28 cellular contexts compared by ENCODE assay signal in genomic region chr12:113984464-113984863, GRCh38.
"Had no signal": no experiment of that assay in that cellular context is flagged by ENCODE, and none has a peak within 500 bp of the region (broad histone marks: within the 10 kb centered on the region; RNA-seq: fewer than 3 reads in every experiment).

No MANE protein-coding gene starts in this region.

- H3K4me3 ChIP-seq: colonic mucosa, coronary artery, dorsolateral prefrontal cortex, esophagus muscularis mucosa, esophagus squamous epithelium, gastrocnemius medialis, gastroesophageal sphincter, heart left ventricle, heart right ventricle, hepatocyte had no signal

- DNase-seq: colonic mucosa; cortex of kidney; dermis blood vessel endothelial cell; dorsolateral prefrontal cortex; effector CD4-positive, alpha-beta T cell; effector CD8-positive, alpha-beta T cell; effector memory CD4-positive, alpha-beta T cell; effector memory CD8-positive, alpha-beta T cell; endodermal cell; erythroblast; esophagus squamous epithelium; foreskin keratinocyte; foreskin melanocyte; gastrocnemius medialis; glutamatergic neuron; head of caudate nucleus; heart left ventricle; heart right ventricle had no signal

- H3K9me3 ChIP-seq: colonic mucosa, esophagus muscularis mucosa, esophagus squamous epithelium, gastrocnemius medialis, gastroesophageal sphincter, heart left ventricle, heart right ventricle had no signal

- H2AFZ ChIP-seq: hepatocyte had no signal

- H3K27me3 ChIP-seq: colonic mucosa, foreskin keratinocyte, hepatocyte had no signal

- H3K4me1 ChIP-seq: colonic mucosa, esophagus muscularis mucosa, esophagus squamous epithelium, foreskin keratinocyte, gastrocnemius medialis, gastroesophageal sphincter, heart left ventricle, heart right ventricle had no signal

- H3K27ac ChIP-seq: colonic mucosa, coronary artery, dorsolateral prefrontal cortex, epithelial cell of prostate, esophagus muscularis mucosa, esophagus squamous epithelium, foreskin keratinocyte, gastrocnemius medialis, gastroesophageal sphincter, heart left ventricle, heart right ventricle, hepatocyte had no signal

- H3K36me3 ChIP-seq: colonic mucosa, esophagus muscularis mucosa, esophagus squamous epithelium, gastrocnemius medialis, gastroesophageal sphincter, heart left ventricle, heart right ventricle had no signal

- H3K79me2 ChIP-seq: hepatocyte had no signal

- FAIRE-seq: colon, endometrium, endothelial cell of umbilical vein, frontal cortex had no signal

- H3K4me2 ChIP-seq: hepatocyte had no signal

- ATAC-seq: effector memory CD8-positive, alpha-beta T cell; esophagus mucosa; foreskin keratinocyte; gastrocnemius medialis; gastroesophageal sphincter; heart left ventricle; heart right ventricle had no signal
